In the genomic region with DNA sequence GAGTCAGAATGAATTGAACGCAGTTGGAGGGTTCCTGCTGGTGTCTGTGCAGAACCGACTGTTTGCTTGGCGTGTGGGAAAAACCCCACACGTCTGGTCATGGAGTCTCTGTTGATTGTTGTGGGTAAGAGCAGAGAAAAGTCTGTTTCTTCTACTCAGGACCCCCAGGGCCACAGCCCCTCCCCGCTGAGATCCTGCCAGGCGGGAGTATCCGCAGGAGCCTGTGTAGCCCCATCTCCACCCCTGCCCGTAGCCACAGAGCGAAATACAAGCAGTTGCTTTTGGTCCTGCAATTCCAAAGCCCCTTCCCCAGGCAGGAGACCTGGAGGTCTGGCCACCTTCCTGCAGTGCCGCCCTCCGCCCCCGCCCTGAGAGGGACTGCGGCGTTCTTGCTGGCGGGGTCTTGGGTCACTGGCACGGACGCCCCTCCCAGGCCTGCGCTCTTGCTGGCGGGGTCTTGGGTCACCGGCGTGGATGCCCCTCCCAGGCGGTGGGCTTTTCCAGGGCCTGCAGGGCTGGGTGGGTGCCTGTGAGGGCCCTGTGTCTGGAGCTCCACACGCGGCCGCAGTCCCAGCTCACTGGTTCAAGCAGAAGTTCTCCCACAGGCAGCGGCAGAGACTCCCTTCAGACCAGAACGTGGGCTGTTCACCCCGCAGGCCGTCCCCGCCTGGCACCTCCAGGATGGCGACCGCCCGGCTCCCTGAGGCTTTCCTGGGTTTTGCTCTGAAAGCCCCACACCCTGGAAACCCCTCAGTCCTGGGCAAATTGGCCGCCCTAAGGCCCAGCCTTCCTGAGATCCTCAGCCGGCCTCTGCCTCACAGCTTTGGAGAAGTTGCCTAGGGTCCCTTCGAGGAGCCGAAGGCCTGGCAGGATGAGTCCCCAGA, we compare ENCODE assay signal across 14 cellular contexts.
"Had no signal": no experiment of that assay in that cellular context is flagged by ENCODE, and none has a peak within 500 bp of the region (broad histone marks: within the 10 kb centered on the region; RNA-seq: fewer than 3 reads in every experiment).

No MANE protein-coding gene starts in this region.

- H3K27ac Mint-ChIP-seq: stimulated activated effector memory CD8-positive, alpha-beta T cell treated with anti-CD3 and anti-CD28 coated beads, Interleukin-12 subunit alpha, Interleukin-12 subunit beta, amount 100 ng/mL, for 72 hours; T-helper 2 cell treated with Interferon-gamma antibody and Interleukin-4, amounts not matched to agents 5 μg/mL and 100 μg/mL, for 36 hours; type B pancreatic cell had no signal

- H3K27ac ChIP-seq: breast epithelium, esophagus muscularis mucosa, SJSA1, skin epidermis had no signal

- H3K36me3 ChIP-seq: breast epithelium, esophagus muscularis mucosa, SJSA1 had no signal

- H3K36me3 Mint-ChIP-seq: naive thymus-derived CD4-positive, alpha-beta T cell; stimulated activated effector memory CD8-positive, alpha-beta T cell treated with anti-CD3 and anti-CD28 coated beads, Interleukin-12 subunit alpha, Interleukin-12 subunit beta, amount 100 ng/mL, for 72 hours; type B pancreatic cell had no signal

- H3K27me3 Mint-ChIP-seq: type B pancreatic cell had no signal

- ATAC-seq: activated CD4-positive, CD25-positive, alpha-beta regulatory T cell treated with anti-CD3 and anti-CD28 coated beads, Interleukin-2, amount 50 U/mL, for 24 hours; naive thymus-derived CD4-positive, alpha-beta T cell; stimulated activated effector memory CD8-positive, alpha-beta T cell treated with anti-CD3 and anti-CD28 coated beads, Interleukin-12 subunit alpha, Interleukin-12 subunit beta, amount 100 ng/mL, for 72 hours had no signal

- H3K4me3 Mint-ChIP-seq: naive thymus-derived CD4-positive, alpha-beta T cell; stimulated activated effector memory CD8-positive, alpha-beta T cell treated with anti-CD3 and anti-CD28 coated beads, Interleukin-12 subunit alpha, Interleukin-12 subunit beta, amount 100 ng/mL, for 72 hours; T-helper 2 cell treated with Interferon-gamma antibody and Interleukin-4, amounts not matched to agents 5 μg/mL and 100 μg/mL, for 36 hours; type B pancreatic cell had no signal

- H3K9me3 ChIP-seq: breast epithelium, esophagus muscularis mucosa, SJSA1 had no signal

- H3K9me3 Mint-ChIP-seq: naive thymus-derived CD4-positive, alpha-beta T cell; stimulated activated effector memory CD8-positive, alpha-beta T cell treated with anti-CD3 and anti-CD28 coated beads, Interleukin-12 subunit alpha, Interleukin-12 subunit beta, amount 100 ng/mL, for 72 hours; T-helper 2 cell treated with Interferon-gamma antibody and Interleukin-4, amounts not matched to agents 5 μg/mL and 100 μg/mL, for 36 hours; type B pancreatic cell had no signal

- H3K4me3 ChIP-seq: breast epithelium, esophagus muscularis mucosa, lung, SJSA1, skin epidermis had no signal

- H3K4me1 ChIP-seq: breast epithelium had no signal

- H3K27me3 ChIP-seq: SJSA1 had no signal

- H3K4me1 Mint-ChIP-seq: stimulated activated effector memory CD8-positive, alpha-beta T cell treated with anti-CD3 and anti-CD28 coated beads, Interleukin-12 subunit alpha, Interleukin-12 subunit beta, amount 100 ng/mL, for 72 hours had no signal

- DNase-seq: activated naive CD4-positive, alpha-beta T cell; activated T-cell treated with anti-CD3 and anti-CD28 coated beads, Interleukin-2, amount 50 U/mL, for 1 hour; naive thymus-derived CD4-positive, alpha-beta T cell; substantia nigra; SW 1271 had no signal
